ENCODE assay signal across 19 cellular contexts in genomic region chr2:8622924-8623465, GRCh38. TPM values are rescaled to one million over a fixed set of nuclear protein-coding genes. Genes with fewer than 3 reads are reported as not detected.
A peak's percentile ranks its signal among the peaks of the same experiment; 100 is the strongest.
DNase-seq lines count a peak whose midpoint lies in the region; ATAC-seq and TF ChIP-seq lines count a peak whose summit lies in the region.
"Had no signal": no experiment of that assay in that cellular context is flagged by ENCODE, and none has a peak within 500 bp of the region (broad histone marks: within the 10 kb centered on the region; RNA-seq: fewer than 3 reads in every experiment).

No MANE protein-coding gene starts in this region.

- H3K79me2 ChIP-seq in osteoblast (ENCODE audit: insufficient read depth, low read length) = no peaks in the 10 kb centered on the region

- H3K27me3 ChIP-seq in osteoblast (ENCODE audit: insufficient read depth, low read length) = peaks cover 6% of the 10 kb centered on the region
- H3K27me3 ChIP-seq: SJSA1 had no signal

- H3K4me2 ChIP-seq in osteoblast (ENCODE audit: insufficient read depth, low read length) = no peak overlapping the region

- no peak for TF ChIP-seq CTCF in natural killer cell (IDR thresholded peaks at IDR 0.05)
- TF ChIP-seq CTCF in osteoblast (IDR thresholded peaks at IDR 0.05; ENCODE audit: extremely low read depth, low read depth, low read length) = no peak
- no peak for TF ChIP-seq CTCF in MCF 10A (IDR thresholded peaks at IDR 0.05; ENCODE audit: unreplicated experiment)

- H3K4me1 Mint-ChIP-seq in natural killer cell treated with Interleukin-12 subunit alpha and Interleukin-12 subunit beta and Interleukin-15 and Interleukin-18, amount 100 ng/mL, for 72 hours (ENCODE audit: low read depth in 2 of 2) = peaks cover 7 to 11% of the 10 kb centered on the region in 2 donors
- H3K4me1 Mint-ChIP-seq in natural killer cell = peaks cover 5 to 7% of the 10 kb centered on the region in 2 donors
- H3K4me1 Mint-ChIP-seq in MCF 10A (ENCODE audit: insufficient read depth, unreplicated experiment) = no peaks in the 10 kb centered on the region
- H3K4me1 Mint-ChIP-seq: B cell had no signal

- peak; percentile 42 for DNase-seq in natural killer cell treated with Interleukin-12 subunit alpha and Interleukin-12 subunit beta and Interleukin-15 and Interleukin-18, amount 100 ng/mL, for 72 hours (ENCODE audit: low spot score)
- no peak for DNase-seq in natural killer cell
- DNase-seq in left kidney (ENCODE audit: low read depth, low spot score) = peak; percentile 32
- peak; percentile 43 for DNase-seq in osteoblast (ENCODE audit: insufficient read length, low spot score, missing footprints)
- DNase-seq in GM19238 (ENCODE audit: insufficient read length, low spot score) = no peak
- no peak for DNase-seq in MCF 10A (ENCODE audit: unreplicated experiment)
- DNase-seq: DMS79 treated with DMSO at 0.1 percent for 48 hours, GF-D8, GOT3, KG1, NCI-H1092, NCI-H1694, NCI-H2171 treated with DMSO at 0.1 percent for 48 hours, NCI-H510A, RPMI8226 had no signal

- no peak overlapping the region for H3K4me3 ChIP-seq in osteoblast (ENCODE audit: insufficient read depth, low read length)
- H3K4me3 ChIP-seq: SJSA1 had no signal

- H3K27ac Mint-ChIP-seq in natural killer cell treated with Interleukin-12 subunit alpha and Interleukin-12 subunit beta and Interleukin-15 and Interleukin-18, amount 100 ng/mL, for 72 hours = peak overlapping the region in 1 of 2 donors; percentile 13
- peak overlapping the region in 1 of 2 donors; percentile 4 for H3K27ac Mint-ChIP-seq in natural killer cell
- H3K27ac Mint-ChIP-seq in MCF 10A (ENCODE audit: low read depth, unreplicated experiment) = no peak overlapping the region
- H3K27ac Mint-ChIP-seq: B cell; CD4-positive, alpha-beta T cell had no signal

- H3K27ac ChIP-seq in osteoblast (ENCODE audit: low read depth, low read length) = no peak overlapping the region
- H3K27ac ChIP-seq: SJSA1 had no signal

- intact Hi-C loops in natural killer cell (cut with micrococcal nuclease) = no loop called here
- intact Hi-C loops in MCF 10A (cut with micrococcal nuclease) = no loop called here

- ATAC-seq in natural killer cell treated with Interleukin-12 subunit alpha and Interleukin-12 subunit beta and Interleukin-15 and Interleukin-18, amount 100 ng/mL, for 72 hours = no peak
- ATAC-seq in natural killer cell (no peak), HG03521 (IDR thresholded peaks at IDR 0.05; ENCODE audit: unreplicated experiment) (no peak)

- H4K20me1 ChIP-seq in osteoblast (ENCODE audit: insufficient read depth, low read length) = no peaks in the 10 kb centered on the region

- H3K36me3 Mint-ChIP-seq in natural killer cell treated with Interleukin-12 subunit alpha and Interleukin-12 subunit beta and Interleukin-15 and Interleukin-18, amount 100 ng/mL, for 72 hours = no peaks in the 10 kb centered on the region
- H3K36me3 Mint-ChIP-seq in natural killer cell (no peaks in the 10 kb centered on the region), MCF 10A (ENCODE audit: insufficient read depth, unreplicated experiment) (no peaks in the 10 kb centered on the region)

- H3K36me3 ChIP-seq in osteoblast (ENCODE audit: insufficient read depth, low read length) = no peaks in the 10 kb centered on the region
- H3K36me3 ChIP-seq: SJSA1 had no signal

- H3K4me1 ChIP-seq in osteoblast (ENCODE audit: insufficient read depth, low read length) = no peaks in the 10 kb centered on the region

- no peaks in the 10 kb centered on the region for H3K9me3 ChIP-seq in osteoblast (ENCODE audit: low read depth, low read length)

- H3K27me3 Mint-ChIP-seq in natural killer cell treated with Interleukin-12 subunit alpha and Interleukin-12 subunit beta and Interleukin-15 and Interleukin-18, amount 100 ng/mL, for 72 hours = peaks cover 5 to 17% of the 10 kb centered on the region in 2 donors
- H3K27me3 Mint-ChIP-seq in natural killer cell (ENCODE audit: low read depth in 2 of 2) (peaks cover 0 to 8% of the 10 kb centered on the region in 2 donors), MCF 10A (ENCODE audit: insufficient read depth, unreplicated experiment) (peaks cover 20% of the 10 kb centered on the region)

- CTCF ChIA-PET in MCF 10A (lab: Yijun Ruan, JAX) = no interaction called here

- no peaks in the 10 kb centered on the region for H3K9me3 Mint-ChIP-seq in natural killer cell treated with Interleukin-12 subunit alpha and Interleukin-12 subunit beta and Interleukin-15 and Interleukin-18, amount 100 ng/mL, for 72 hours
- H3K9me3 Mint-ChIP-seq in natural killer cell (no peaks in the 10 kb centered on the region), MCF 10A (ENCODE audit: unreplicated experiment) (peaks cover 17% of the 10 kb centered on the region)
- H3K9me3 Mint-ChIP-seq: CD4-positive, alpha-beta T cell had no signal

- no peak overlapping the region for H2AFZ ChIP-seq in osteoblast (ENCODE audit: low read length)

- POLR2A ChIA-PET in MCF 10A (lab: Yijun Ruan, JAX) = no interaction called here

- no peak overlapping the region for H3K4me3 Mint-ChIP-seq in natural killer cell treated with Interleukin-12 subunit alpha and Interleukin-12 subunit beta and Interleukin-15 and Interleukin-18, amount 100 ng/mL, for 72 hours
- H3K4me3 Mint-ChIP-seq in natural killer cell (no peak overlapping the region), MCF 10A (ENCODE audit: unreplicated experiment) (no peak overlapping the region)
- H3K4me3 Mint-ChIP-seq: B cell; CD4-positive, alpha-beta T cell had no signal

- no TSS peak for BruUV-seq in MCF 10A (replicated peaks; lab: Mats Ljungman, UMichigan)

RNA-seq across cellular contexts. Expression of gene ID2, which starts 58.9 kb away (rescaled TPM):
- 100 to 1,000 TPM; 247 to 279 TPM for total RNA-seq in natural killer cell treated with Interleukin-12 subunit alpha and Interleukin-12 subunit beta and Interleukin-15 and Interleukin-18, amount 100 ng/mL, for 72 hours
- 100 to 1,000 TPM; 185 to 209 (median 191) TPM for total RNA-seq in natural killer cell
- 139 and 168 TPM in 2 replicates for total RNA-seq in osteoblast
- total RNA-seq in MCF 10A (2022) = 0.54 and 2.0 TPM in 2 replicates

Comparison
In these comparisons a context has a peak if more than half of its experiments do, and no peak if none do; other contexts are left out.
1. DNase-seq: peak in natural killer cell treated with Interleukin-12 subunit alpha and Interleukin-12 subunit beta and Interleukin-15 and Interleukin-18, amount 100 ng/mL, for 72 hours (single experiment), left kidney (single experiment) and osteoblast (single experiment); none in natural killer cell (single experiment), GM19238 (single experiment) and MCF 10A (single experiment).
2. RNA of gene ID2, which starts 58.9 kb away (total RNA-seq): 247 to 279 TPM in natural killer cell treated with Interleukin-12 subunit alpha and Interleukin-12 subunit beta and Interleukin-15 and Interleukin-18, amount 100 ng/mL, for 72 hours, 185 to 209 TPM in natural killer cell and 139 to 168 TPM in osteoblast; 0.54 to 2.0 TPM in MCF 10A; every median in the first group is over 10 times any median in the second.